Comparison of ENCODE assay signal across 8 cellular contexts in the genomic region with DNA sequence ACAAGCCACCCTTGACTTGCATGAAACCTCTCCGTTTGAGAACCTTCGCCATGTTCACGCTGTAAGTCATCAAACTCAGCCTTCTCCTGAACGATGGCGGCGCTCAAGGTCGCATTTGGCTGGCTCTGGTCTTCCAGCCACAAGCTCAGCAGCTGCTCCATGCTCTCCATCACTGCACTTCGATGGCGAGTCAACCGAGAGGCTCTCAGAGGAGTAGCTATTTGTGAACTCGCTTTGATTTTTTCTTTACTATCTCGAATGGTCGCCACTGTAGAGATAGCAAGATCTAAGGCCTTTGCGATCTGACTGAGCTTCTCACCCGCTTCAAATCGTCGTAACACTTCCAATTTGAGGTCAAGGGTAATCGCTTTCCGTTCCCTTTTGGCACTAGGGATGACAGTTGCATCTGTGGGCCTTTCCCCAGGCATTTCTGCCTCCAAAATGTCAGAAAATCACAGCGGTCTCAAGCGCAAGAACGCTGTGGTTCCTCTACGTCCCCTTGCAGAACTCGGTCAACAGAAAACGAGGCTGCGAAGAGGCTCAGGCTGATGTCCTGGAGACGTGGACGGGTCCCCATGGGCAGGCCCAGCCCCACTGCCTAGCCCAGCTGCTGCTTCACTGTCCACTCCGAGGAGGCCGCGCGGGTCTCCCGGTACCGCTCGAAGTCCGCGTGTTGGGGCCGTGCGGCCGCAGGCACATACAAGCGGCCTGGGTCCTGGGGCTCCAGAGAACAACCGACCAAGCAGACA. TPM values are rescaled to one million over a fixed set of nuclear protein-coding genes. Genes with fewer than 3 reads are reported as not detected.
DNase-seq lines count a peak whose midpoint lies in the region; ATAC-seq and TF ChIP-seq lines count a peak whose summit lies in the region.

No MANE protein-coding gene starts in this region.

- POLR2A ChIA-PET in SK-N-SH (lab: Yijun Ruan, JAX), result interaction anchor here (0.6 to 2.7 kb wide), 4 partner anchors 47 to 98 kb away, joined by 3 to 24 read pairs (median 6); a partner anchor contains a TSS

- H3K79me2 ChIP-seq in SK-N-SH (ENCODE audit: insufficient read depth), result peaks cover 63% of the 10 kb centered on the region

- H4K20me1 ChIP-seq in SK-N-SH (ENCODE audit: insufficient read depth), result no peaks in the 10 kb centered on the region; the same call in 1 of the 2 replicates

- H3F3A ChIP-seq in SK-N-SH (replicated peaks; ENCODE audit: insufficient read depth), result peaks cover 8% of the 10 kb centered on the region

- peak overlapping the region; percentile 99 for H2AFZ ChIP-seq in SK-N-SH (ENCODE audit: low read depth)

- H3K4me3 ChIP-seq in SK-N-SH (ENCODE audit: low read depth in 2 of 2, low read length in 1 of 2) (peak overlapping the region; percentile 76 to 100), fibroblast of mammary gland (ENCODE audit: control insufficient read depth, low read depth, low read length) (peak overlapping the region; percentile 79)

- H3K9me2 ChIP-seq in SK-N-SH, result no peaks in the 10 kb centered on the region

- H3K4me3 Mint-ChIP-seq in activated T-cell treated with anti-CD3 and anti-CD28 coated beads, Interleukin-2, amount 50 U/mL, for 72 hours, result peak overlapping the region; percentile 95 to 99

- peak overlapping the region; percentile 81 for H3K27ac Mint-ChIP-seq in activated T-cell treated with anti-CD3 and anti-CD28 coated beads, Interleukin-2, amount 50 U/mL, for 72 hours

- peak overlapping the region; percentile 73 to 94; a peak in 3 of 4 replicates for H3K27ac ChIP-seq in SK-N-SH (ENCODE audit: low read depth in 2 of 2, low read length in 1 of 2)

- TF ChIP-seq CTCF in SK-N-SH (IDR thresholded peaks at IDR 0.05) (no peak), fibroblast of mammary gland (conservative IDR thresholded peaks at IDR 0.05; ENCODE audit: control insufficient read depth, insufficient read depth, low read depth, low read length) (no peak)

- intact Hi-C loops in posterior vena cava (cut with DNase I), result no loop called here

- H3K4me2 ChIP-seq in SK-N-SH, result peak overlapping the region; percentile 97

- H3K27me3 Mint-ChIP-seq in activated T-cell treated with anti-CD3 and anti-CD28 coated beads, Interleukin-2, amount 50 U/mL, for 72 hours (ENCODE audit: low read depth), result no peaks in the 10 kb centered on the region

- ATAC-seq in activated T-cell treated with anti-CD3 and anti-CD28 coated beads, Interleukin-2, amount 50 U/mL, for 72 hours (replicated peaks in 1 of 2), result peak; percentile 23
- ATAC-seq in HG03520 (IDR thresholded peaks at IDR 0.05; ENCODE audit: unreplicated experiment), result no peak

- CTCF ChIA-PET in SK-N-SH (lab: Yijun Ruan, JAX), result interaction anchor here (0.9 to 1.8 kb wide), 6 partner anchors 12 to 110 kb away, joined by 3 to 5 read pairs (median 4); a partner anchor contains a TSS

- H3K9me3 ChIP-seq in SK-N-SH, result no peaks in the 10 kb centered on the region

- H3K36me3 Mint-ChIP-seq in activated T-cell treated with anti-CD3 and anti-CD28 coated beads, Interleukin-2, amount 50 U/mL, for 72 hours (ENCODE audit: insufficient read depth in 2 of 2), result peaks cover 6 to 10% of the 10 kb centered on the region in 2 donors

- WGBS in SK-N-SH (ENCODE audit: low lambda C conversion rate), result 88% methylated on average over 41 of the region's 42 CpGs

- TF ChIP-seq EP300 in SK-N-SH (IDR thresholded peaks at IDR 0.05; ENCODE audit: borderline replicate concordance in 1 of 2, low read depth in 1 of 2, low read length in 1 of 2), result no peak

- no peak for TF ChIP-seq RAD21 in SK-N-SH (IDR thresholded peaks at IDR 0.05; ENCODE audit: low read length)

- H3K9ac ChIP-seq in SK-N-SH, result peak overlapping the region; percentile 98

- DNase-seq in activated T-cell treated with anti-CD3 and anti-CD28 coated beads, Interleukin-2, amount 50 U/mL, for 72 hours, result no peak
- DNase-seq in activated T-cell treated with anti-CD3 and anti-CD28 coated beads for 4 hours (no peak), SK-N-SH (no peak), fibroblast of mammary gland (ENCODE audit: low read depth) (peak; percentile 10), posterior vena cava (ENCODE audit: low spot score) (peak; percentile 88), activated gamma-delta T cell treated with Interleukin-2 at 50 U/mL for 16 hours (no peak), NCI-H1092 (lab: John Stamatoyannopoulos, UW) (no peak)

- H3K4me1 ChIP-seq in SK-N-SH (ENCODE audit: control insufficient read depth in 1 of 2, insufficient read depth in 2 of 2, low read depth in 1 of 2, low read length in 1 of 2), result peaks cover 7 to 23% of the 10 kb centered on the region in 2 experiments; a peak in 3 of 4 replicates

- H3K9me3 Mint-ChIP-seq in activated T-cell treated with anti-CD3 and anti-CD28 coated beads, Interleukin-2, amount 50 U/mL, for 72 hours, result no peaks in the 10 kb centered on the region

- H3K36me3 ChIP-seq in SK-N-SH (replicated peaks in 1 of 2; ENCODE audit: control insufficient read depth in 1 of 2, insufficient read depth in 2 of 2, low read length in 1 of 2), result peaks cover 6% of the 10 kb centered on the region in 2 experiments

- peaks cover 26% of the 10 kb centered on the region for H3K4me1 Mint-ChIP-seq in activated T-cell treated with anti-CD3 and anti-CD28 coated beads, Interleukin-2, amount 50 U/mL, for 72 hours (ENCODE audit: low read depth)

- H3K27me3 ChIP-seq in SK-N-SH (ENCODE audit: insufficient read depth), result no peaks in the 10 kb centered on the region

TF ChIP-seq in SK-N-SH, 30 proteins besides CTCF, POLR2A, EP300 and RAD21:
- no peak for TF ChIP-seq TEAD4 (IDR thresholded peaks at IDR 0.05; ENCODE audit: borderline replicate concordance, insufficient read depth)
- TF ChIP-seq RFX5 (IDR thresholded peaks at IDR 0.05; ENCODE audit: low read length), result no peak
- TF ChIP-seq, protein P1, sequence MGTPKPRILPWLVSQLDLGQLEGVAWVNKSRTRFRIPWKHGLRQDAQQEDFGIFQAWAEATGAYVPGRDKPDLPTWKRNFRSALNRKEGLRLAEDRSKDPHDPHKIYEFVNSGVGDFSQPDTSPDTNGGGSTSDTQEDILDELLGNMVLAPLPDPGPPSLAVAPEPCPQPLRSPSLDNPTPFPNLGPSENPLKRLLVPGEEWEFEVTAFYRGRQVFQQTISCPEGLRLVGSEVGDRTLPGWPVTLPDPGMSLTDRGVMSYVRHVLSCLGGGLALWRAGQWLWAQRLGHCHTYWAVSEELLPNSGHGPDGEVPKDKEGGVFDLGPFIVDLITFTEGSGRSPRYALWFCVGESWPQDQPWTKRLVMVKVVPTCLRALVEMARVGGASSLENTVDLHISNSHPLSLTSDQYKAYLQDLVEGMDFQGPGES (IDR thresholded peaks at IDR 0.05; ENCODE audit: low read depth, low read length), result no peak
- no peak for TF ChIP-seq NRF1 (IDR thresholded peaks at IDR 0.05; ENCODE audit: low read depth, low read length)
- no peak for TF ChIP-seq RXRA (IDR thresholded peaks at IDR 0.05; ENCODE audit: borderline replicate concordance, low read depth)
- TF ChIP-seq CHD2 (IDR thresholded peaks at IDR 0.05; ENCODE audit: low read length, partially characterized antibody), result no peak

RNA-seq across cellular contexts. Expression of a gene that starts 23.1 kb away (rescaled TPM):
- total RNA-seq in activated T-cell treated with anti-CD3 and anti-CD28 coated beads, Interleukin-2, amount 50 U/mL, for 72 hours, result 10 to 100 TPM; 22.5 to 23.8 TPM
- 112 and 119 TPM in 2 replicates for polyA plus RNA-seq in SK-N-SH (2012; rRNA removed)
- polyA plus RNA-seq in SK-N-SH (2012; cell fraction: cytosol; rRNA removed), result 64.2 and 86.4 TPM in 2 replicates
- 254 and 369 TPM in 2 replicates for polyA plus RNA-seq in SK-N-SH (2012; cell fraction: nucleus; rRNA removed)
- total RNA-seq in posterior vena cava, result 10 to 100 TPM; 54.0 to 58.6 TPM

RNA-seq across cellular contexts. Expression of a gene that starts 47.6 kb away (rescaled TPM):
- 1 to 10 TPM in 1 of 2 donors, under 1 TPM in 1; 0.70 to 1.4 TPM for total RNA-seq in activated T-cell treated with anti-CD3 and anti-CD28 coated beads, Interleukin-2, amount 50 U/mL, for 72 hours
- polyA plus RNA-seq in SK-N-SH (2012; rRNA removed), result 23.5 and 27.9 TPM in 2 replicates
- 13.3 and 20.7 TPM in 2 replicates for polyA plus RNA-seq in SK-N-SH (2012; cell fraction: cytosol; rRNA removed)
- 15.3 and 19.4 TPM in 2 replicates for polyA plus RNA-seq in SK-N-SH (2012; cell fraction: nucleus; rRNA removed)
- 1 to 10 TPM in 1 of 2 donors, under 1 TPM in 1; 0.88 to 2.7 TPM for total RNA-seq in posterior vena cava

RNA-seq across cellular contexts. Expression of a gene that starts 48.5 kb away (rescaled TPM):
- 1 to 10 TPM; 1.3 to 2.7 TPM for total RNA-seq in activated T-cell treated with anti-CD3 and anti-CD28 coated beads, Interleukin-2, amount 50 U/mL, for 72 hours
- polyA plus RNA-seq in SK-N-SH (2012; rRNA removed), result 375 and 428 TPM in 2 replicates
- 199 and 310 TPM in 2 replicates for polyA plus RNA-seq in SK-N-SH (2012; cell fraction: cytosol; rRNA removed)
- 384 TPM in 2 replicates for polyA plus RNA-seq in SK-N-SH (2012; cell fraction: nucleus; rRNA removed)
- total RNA-seq in posterior vena cava, result 10 to 100 TPM in 1 of 2 donors, 1 to 10 TPM in 1; 5.9 to 16.1 TPM

RNA-seq across cellular contexts. Expression of a gene that starts 53.0 kb away (rescaled TPM):
- 10 to 100 TPM in 1 of 2 donors, 1 to 10 TPM in 1; 7.6 to 15.2 TPM for total RNA-seq in activated T-cell treated with anti-CD3 and anti-CD28 coated beads, Interleukin-2, amount 50 U/mL, for 72 hours
- 11.1 and 12.7 TPM in 2 replicates for polyA plus RNA-seq in SK-N-SH (2012; rRNA removed)
- 2.7 and 4.6 TPM in 2 replicates for polyA plus RNA-seq in SK-N-SH (2012; cell fraction: cytosol; rRNA removed)
- polyA plus RNA-seq in SK-N-SH (2012; cell fraction: nucleus; rRNA removed), result 35.2 and 44.1 TPM in 2 replicates
- 1 to 10 TPM; 2.7 to 5.4 TPM for total RNA-seq in posterior vena cava

Comparison
In these comparisons a context has a peak if more than half of its experiments do, and no peak if none do; other contexts are left out.
1. DNase-seq: peak in fibroblast of mammary gland (single experiment) and posterior vena cava (single experiment); none in activated T-cell treated with anti-CD3 and anti-CD28 coated beads, Interleukin-2, amount 50 U/mL, for 72 hours (0 of 2), activated T-cell treated with anti-CD3 and anti-CD28 coated beads for 4 hours (single experiment), SK-N-SH (single experiment), activated gamma-delta T cell treated with Interleukin-2 at 50 U/mL for 16 hours (single experiment) and NCI-H1092 (single experiment).